ENCODE assay signal across 42 cellular contexts in the genomic region with DNA sequence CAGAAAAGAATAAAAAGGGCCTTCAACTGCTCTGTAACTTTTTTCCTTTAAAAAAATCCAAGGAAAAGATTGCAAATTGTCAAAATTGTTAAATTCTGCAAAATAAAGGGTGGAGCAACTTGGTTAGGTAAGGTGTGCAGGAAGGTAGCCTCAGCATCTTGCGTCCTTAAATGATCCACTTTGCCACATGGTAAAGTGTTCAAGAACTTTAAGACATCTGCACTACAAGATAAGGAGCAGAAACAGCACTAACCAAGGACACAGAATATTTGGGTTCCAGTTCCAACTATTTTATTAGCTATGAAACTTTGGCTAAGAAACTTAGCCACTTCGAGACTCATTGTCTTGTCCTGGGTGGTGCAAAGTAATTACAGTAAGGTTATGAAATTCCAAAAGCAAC. TPM values are rescaled to one million over a fixed set of nuclear protein-coding genes. Genes with fewer than 3 reads are reported as not detected.
"Had no signal": no experiment of that assay in that cellular context is flagged by ENCODE, and none has a peak within 500 bp of the region (broad histone marks: within the 10 kb centered on the region; RNA-seq: fewer than 3 reads in every experiment).

No MANE protein-coding gene starts in this region.

- H3K4me3 ChIP-seq: adrenal gland, ascending aorta, body of pancreas, breast epithelium, cardiac muscle cell had no signal

- H3K4me1 ChIP-seq: body of pancreas, breast epithelium had no signal

- H3K36me3 Mint-ChIP-seq: activated naive CD4-positive, alpha-beta T cell treated with anti-CD3 and anti-CD28 coated beads, Interleukin-2, amount 50 U/mL, for 24 hours; activated naive CD4-positive, alpha-beta T cell treated with anti-CD3 and anti-CD28 coated beads, Interleukin-2, amount 50 U/mL, for 72 hours; activated naive CD8-positive, alpha-beta T cell; activated naive CD8-positive, alpha-beta T cell treated with anti-CD3 and anti-CD28 coated beads for 36 hours; activated naive CD8-positive, alpha-beta T cell treated with anti-CD3 and anti-CD28 coated beads, Interleukin-2, amount 10 ng/mL, durations not matched to agents 7 days and 5 days; brain had no signal

- H3K4me1 Mint-ChIP-seq: activated T-helper 17 cell treated with anti-CD3 and anti-CD28 coated beads, Interleukin-2, amount 50 U/mL, for 72 hours; central memory CD8-positive, alpha-beta T cell had no signal

- H3K36me3 ChIP-seq: adrenal gland, ascending aorta, brain microvascular endothelial cell, breast epithelium, cardiac muscle cell had no signal

- H3K27me3 Mint-ChIP-seq: activated naive CD4-positive, alpha-beta T cell treated with anti-CD3 and anti-CD28 coated beads, Interleukin-2, amount 10 ng/mL, durations not matched to agents 7 days and 5 days; activated naive CD4-positive, alpha-beta T cell treated with anti-CD3 and anti-CD28 coated beads, Interleukin-2, amount 50 U/mL, for 24 hours; activated naive CD8-positive, alpha-beta T cell; activated naive CD8-positive, alpha-beta T cell treated with anti-CD3 and anti-CD28 coated beads for 36 hours; activated naive CD8-positive, alpha-beta T cell treated with anti-CD3 and anti-CD28 coated beads, Interleukin-2, amount 50 U/mL, for 24 hours; activated T-cell treated with anti-CD3 and anti-CD28 coated beads, Interleukin-2, amount 50 U/mL, for 24 hours had no signal

- DNase-seq: activated effector memory CD4-positive, alpha-beta T cell treated with anti-CD3 and anti-CD28 coated beads, Interleukin-2, amount 50 U/mL, for 16 hours; activated effector memory CD4-positive, alpha-beta T cell treated with Interleukin-2 at 50 U/mL for 16 hours; activated gamma-delta T cell; activated gamma-delta T cell treated with Interleukin-2 at 50 U/mL for 16 hours; activated naive CD4-positive, alpha-beta T cell; activated naive CD4-positive, alpha-beta T cell treated with anti-CD3 and anti-CD28 coated beads for 36 hours; activated naive CD4-positive, alpha-beta T cell treated with anti-CD3 and anti-CD28 coated beads, Interleukin-2, amount 10 ng/mL, durations not matched to agents 7 days and 5 days; activated naive CD4-positive, alpha-beta T cell treated with anti-CD3 and anti-CD28 coated beads, Interleukin-2, amount 50 U/mL, for 16 hours; activated naive CD4-positive, alpha-beta T cell treated with Interleukin-2 at 50 U/mL for 16 hours; activated naive CD8-positive, alpha-beta T cell treated with anti-CD3 and anti-CD28 coated beads for 36 hours; activated naive CD8-positive, alpha-beta T cell treated with anti-CD3 and anti-CD28 coated beads, Interleukin-2, amount 10 ng/mL, durations not matched to agents 7 days and 5 days; activated naive CD8-positive, alpha-beta T cell treated with anti-CD3 and anti-CD28 coated beads, Interleukin-2, amount 50 U/mL, for 24 hours; activated T-cell treated with anti-CD3 and anti-CD28 coated beads, Interleukin-2, amount 50 U/mL, for 1 hour; activated T-cell treated with anti-CD3 and anti-CD28 coated beads, Interleukin-2, amount 50 U/mL, for 24 hours; activated T-cell treated with anti-CD3 and anti-CD28 coated beads, Interleukin-2, amount 50 U/mL, for 4 hours; activated T-cell treated with anti-CD3 and anti-CD28 coated beads, Interleukin-2, amount 50 U/mL, for 48 hours; activated T-cell treated with anti-CD3 and anti-CD28 coated beads, Interleukin-2, amount 50 U/mL, for 72 hours; adrenal gland; amniotic stem cell; amygdala; anterior cingulate cortex; aorta; body of pancreas; brain microvascular endothelial cell; caudate nucleus; central memory CD4-positive, alpha-beta T cell; cerebellar nuclear complex had no signal

- H3K27ac ChIP-seq: adrenal gland, ascending aorta, body of pancreas, brain microvascular endothelial cell, breast epithelium, cardiac muscle cell had no signal

- H3K4me3 Mint-ChIP-seq: activated naive CD4-positive, alpha-beta T cell treated with anti-CD3 and anti-CD28 coated beads for 36 hours; activated naive CD4-positive, alpha-beta T cell treated with anti-CD3 and anti-CD28 coated beads, Interleukin-2, amount 10 ng/mL, durations not matched to agents 7 days and 5 days; activated naive CD4-positive, alpha-beta T cell treated with anti-CD3 and anti-CD28 coated beads, Interleukin-2, amount 50 U/mL, for 24 hours; activated naive CD8-positive, alpha-beta T cell; activated naive CD8-positive, alpha-beta T cell treated with anti-CD3 and anti-CD28 coated beads for 36 hours; activated naive CD8-positive, alpha-beta T cell treated with anti-CD3 and anti-CD28 coated beads, Interleukin-2, amount 10 ng/mL, durations not matched to agents 7 days and 5 days; activated naive CD8-positive, alpha-beta T cell treated with anti-CD3 and anti-CD28 coated beads, Interleukin-2, amount 50 U/mL, for 24 hours; activated T-cell treated with anti-CD3 and anti-CD28 coated beads, Interleukin-2, amount 50 U/mL, for 24 hours; activated T-cell treated with anti-CD3 and anti-CD28 coated beads, Interleukin-2, amount 50 U/mL, for 4 hours; activated T-cell treated with anti-CD3 and anti-CD28 coated beads, Interleukin-2, amount 50 U/mL, for 72 hours; activated T-helper 1 cell treated with anti-CD3 and anti-CD28 coated beads, Interleukin-12 subunit alpha, Interleukin-12 subunit beta, Interleukin-2, Interleukin-4 antibody, amounts not matched to agents 30 ng/mL and 10 ng/mL and 1 ng/mL, durations not matched to agents 14 hours and 24 hours and 36 hours; activated T-helper 17 cell treated with anti-CD3 and anti-CD28 coated beads, Interleukin-2, amount 50 U/mL, for 72 hours; brain; central memory CD8-positive, alpha-beta T cell had no signal

- ATAC-seq: activated naive CD4-positive, alpha-beta T cell treated with anti-CD3 and anti-CD28 coated beads, Interleukin-2, amount 50 U/mL, for 72 hours; activated naive CD8-positive, alpha-beta T cell treated with anti-CD3 and anti-CD28 coated beads, Interleukin-2, amount 50 U/mL, for 24 hours; activated T-cell treated with anti-CD3 and anti-CD28 coated beads, Interleukin-2, amount 50 U/mL, for 4 hours; activated T-cell treated with anti-CD3 and anti-CD28 coated beads, Interleukin-2, amount 50 U/mL, for 72 hours; activated T-helper 17 cell treated with anti-CD3 and anti-CD28 coated beads, Interleukin-2, amount 50 U/mL, for 72 hours; body of pancreas had no signal

- FAIRE-seq: astrocyte, bronchial epithelial cell had no signal

- H3K9me3 ChIP-seq: adrenal gland, ascending aorta, body of pancreas, breast epithelium had no signal

- H3K27me3 ChIP-seq: adrenal gland, ascending aorta, body of pancreas, brain microvascular endothelial cell, breast epithelium, cardiac muscle cell had no signal

- H3K27ac Mint-ChIP-seq: activated naive CD4-positive, alpha-beta T cell treated with anti-CD3 and anti-CD28 coated beads for 36 hours; activated naive CD4-positive, alpha-beta T cell treated with anti-CD3 and anti-CD28 coated beads, Interleukin-2, amount 10 ng/mL, durations not matched to agents 7 days and 5 days; activated naive CD4-positive, alpha-beta T cell treated with anti-CD3 and anti-CD28 coated beads, Interleukin-2, amount 50 U/mL, for 24 hours; activated naive CD4-positive, alpha-beta T cell treated with anti-CD3 and anti-CD28 coated beads, Interleukin-2, amount 50 U/mL, for 72 hours; activated naive CD8-positive, alpha-beta T cell; activated naive CD8-positive, alpha-beta T cell treated with anti-CD3 and anti-CD28 coated beads for 36 hours; activated naive CD8-positive, alpha-beta T cell treated with anti-CD3 and anti-CD28 coated beads, Interleukin-2, amount 10 ng/mL, durations not matched to agents 7 days and 5 days; activated naive CD8-positive, alpha-beta T cell treated with anti-CD3 and anti-CD28 coated beads, Interleukin-2, amount 50 U/mL, for 24 hours; activated T-cell treated with anti-CD3 and anti-CD28 coated beads, Interleukin-2, amount 50 U/mL, for 24 hours; activated T-cell treated with anti-CD3 and anti-CD28 coated beads, Interleukin-2, amount 50 U/mL, for 72 hours; activated T-helper 1 cell treated with anti-CD3 and anti-CD28 coated beads, Interleukin-12 subunit alpha, Interleukin-12 subunit beta, Interleukin-2, Interleukin-4 antibody, amounts not matched to agents 30 ng/mL and 10 ng/mL and 1 ng/mL, durations not matched to agents 14 hours and 24 hours and 36 hours; activated T-helper 17 cell treated with anti-CD3 and anti-CD28 coated beads, Interleukin-2, amount 50 U/mL, for 72 hours; activated T-helper 2 cell treated with anti-CD3 and anti-CD28 coated beads, Interferon-gamma antibody, Interleukin-2, Interleukin-4, amounts not matched to agents 10 μg/mL and 5 μg/mL and 100 μg/mL, durations not matched to agents 14 hours and 24 hours and 36 hours; brain had no signal

- H3K9me3 Mint-ChIP-seq: activated naive CD4-positive, alpha-beta T cell treated with anti-CD3 and anti-CD28 coated beads for 36 hours; activated naive CD4-positive, alpha-beta T cell treated with anti-CD3 and anti-CD28 coated beads, Interleukin-2, amount 10 ng/mL, durations not matched to agents 7 days and 5 days; activated naive CD4-positive, alpha-beta T cell treated with anti-CD3 and anti-CD28 coated beads, Interleukin-2, amount 50 U/mL, for 24 hours; activated naive CD8-positive, alpha-beta T cell treated with anti-CD3 and anti-CD28 coated beads for 36 hours; activated naive CD8-positive, alpha-beta T cell treated with anti-CD3 and anti-CD28 coated beads, Interleukin-2, amount 10 ng/mL, durations not matched to agents 7 days and 5 days; activated naive CD8-positive, alpha-beta T cell treated with anti-CD3 and anti-CD28 coated beads, Interleukin-2, amount 50 U/mL, for 24 hours; activated T-cell treated with anti-CD3 and anti-CD28 coated beads, Interleukin-2, amount 50 U/mL, for 24 hours; activated T-cell treated with anti-CD3 and anti-CD28 coated beads, Interleukin-2, amount 50 U/mL, for 4 hours; activated T-cell treated with anti-CD3 and anti-CD28 coated beads, Interleukin-2, amount 50 U/mL, for 72 hours; activated T-helper 1 cell treated with anti-CD3 and anti-CD28 coated beads, Interleukin-12 subunit alpha, Interleukin-12 subunit beta, Interleukin-2, Interleukin-4 antibody, amounts not matched to agents 30 ng/mL and 10 ng/mL and 1 ng/mL, durations not matched to agents 14 hours and 24 hours and 36 hours; activated T-helper 17 cell treated with anti-CD3 and anti-CD28 coated beads, Interleukin-2, amount 50 U/mL, for 72 hours; activated T-helper 2 cell treated with anti-CD3 and anti-CD28 coated beads, Interferon-gamma antibody, Interleukin-2, Interleukin-4, amounts not matched to agents 10 μg/mL and 5 μg/mL and 100 μg/mL, durations not matched to agents 14 hours and 24 hours and 36 hours; brain; central memory CD8-positive, alpha-beta T cell had no signal

RNA-seq across cellular contexts. Expression of a gene that starts 53.7 kb away (rescaled TPM):
- total RNA-seq: ascending aorta, astrocyte, body of pancreas, bronchial epithelial cell, cardiac muscle cell, cardiac septum, chondrocyte had no signal
- polyA plus RNA-seq: aorta had no signal
